ENCODE assay signal across 15 cellular contexts in genomic region chr15:100898661-100899462, GRCh38. TPM values are rescaled to one million over a fixed set of nuclear protein-coding genes. Genes with fewer than 3 reads are reported as not detected.
A peak's percentile ranks its signal among the peaks of the same experiment; 100 is the strongest.
DNase-seq lines count a peak whose midpoint lies in the region; ATAC-seq and TF ChIP-seq lines count a peak whose summit lies in the region.
"Had no signal": no experiment of that assay in that cellular context is flagged by ENCODE, and none has a peak within 500 bp of the region (broad histone marks: within the 10 kb centered on the region; RNA-seq: fewer than 3 reads in every experiment).

No MANE protein-coding gene starts in this region.

- H3K4me3 ChIP-seq in HEK293 (ENCODE audit: low read depth, low read length) (no peak overlapping the region), thoracic aorta (peak overlapping the region; percentile 6)

- no peaks in the 10 kb centered on the region for H3K9me3 ChIP-seq in HEK293 (ENCODE audit: control insufficient read depth, insufficient read depth, low read depth, low read length)
- no peaks in the 10 kb centered on the region for H3K9me3 ChIP-seq in thoracic aorta
- H3K9me3 ChIP-seq: SK-N-SH had no signal

- no peaks in the 10 kb centered on the region for H3K4me1 ChIP-seq in HEK293 (ENCODE audit: control insufficient read depth, insufficient read depth, low read length)
- H3K4me1 ChIP-seq in thoracic aorta (ENCODE audit: control insufficient read depth in 1 of 2, low read depth in 2 of 2): peaks cover 12 to 35% of the 10 kb centered on the region in 2 donors

- H3K4me3 Mint-ChIP-seq in WTC11: no peak overlapping the region
- H3K4me3 Mint-ChIP-seq: CD8-positive, alpha-beta memory T cell had no signal

- H3K27me3 Mint-ChIP-seq in WTC11 (ENCODE audit: low read depth): no peaks in the 10 kb centered on the region

- ATAC-seq in WTC11 (no peak), thoracic aorta (ENCODE audit: insufficient number of reproducible peaks, low FRiP score, low read depth) (no peak), GM18511 (IDR thresholded peaks at IDR 0.05; ENCODE audit: unreplicated experiment) (no peak)
- ATAC-seq: Right ventricle myocardium inferior had no signal

- peaks cover 1% of the 10 kb centered on the region; the same call in 1 of the 2 replicates for H3K9me3 Mint-ChIP-seq in WTC11
- H3K9me3 Mint-ChIP-seq: CD8-positive, alpha-beta memory T cell had no signal

- POLR2A ChIA-PET in HEK293 (lab: Yijun Ruan, JAX) (no interaction called here), WTC11 (lab: Charles Lee) (no interaction called here)

- peak overlapping the region; percentile 27; the same call in 1 of the 2 replicates for H3K27ac Mint-ChIP-seq in WTC11
- H3K27ac Mint-ChIP-seq: CD8-positive, alpha-beta memory T cell had no signal

- TF ChIP-seq CTCF in HEK293 (tag by site-specific recombination; IDR thresholded peaks at IDR 0.05) (no peak), WTC11 (IDR thresholded peaks at IDR 0.05) (no peak), thoracic aorta (IDR thresholded peaks at IDR 0.05) (no peak)

- no peaks in the 10 kb centered on the region for H3K36me3 Mint-ChIP-seq in WTC11
- H3K36me3 Mint-ChIP-seq: CD8-positive, alpha-beta memory T cell had no signal

- CTCF ChIA-PET in HEK293 (lab: Yijun Ruan, JAX): no interaction called here
- CTCF ChIA-PET in WTC11 (lab: Charles Lee): interaction anchor here (1.4 to 2.9 kb wide), 3 partner anchors 26 to 110 kb away, joined by 3 to 10 read pairs (median 4); no protein-coding TSS in a partner anchor

- H3K27ac ChIP-seq in HEK293 (ENCODE audit: extremely low read depth, low read depth, low read length) (no peak overlapping the region), thoracic aorta (no peak overlapping the region)

- no peaks in the 10 kb centered on the region for H3K27me3 ChIP-seq in thoracic aorta (replicated peaks; ENCODE audit: insufficient read depth)

- peaks cover 7% of the 10 kb centered on the region; the same call in 1 of the 2 replicates for H3K4me1 Mint-ChIP-seq in WTC11
- H3K4me1 Mint-ChIP-seq: CD8-positive, alpha-beta memory T cell had no signal

- peaks cover 0 to 58% of the 10 kb centered on the region in 2 experiments; a peak in 1 of 3 replicates for H3K36me3 ChIP-seq in HEK293 (ENCODE audit: control insufficient read depth in 2 of 2, insufficient read depth in 1 of 2, low read length in 2 of 2)
- H3K36me3 ChIP-seq in thoracic aorta: no peaks in the 10 kb centered on the region

- no peak for DNase-seq in WTC11 (ENCODE audit: low spot score)
- DNase-seq in mesenteric fat pad (ENCODE audit: low spot score): peak; percentile 45
- DNase-seq in thoracic aorta (ENCODE audit: low spot score): no peak
- DNase-seq in kidney glomerular epithelial cell (lab: John Stamatoyannopoulos, UW): no peak
- no peak for DNase-seq in kidney tubule cell (ENCODE audit: low spot score)
- no peak for DNase-seq in NCI-H2196 treated with DMSO at 0.1 percent for 48 hours (lab: John Stamatoyannopoulos, UW; ENCODE audit: unreplicated experiment)
- DNase-seq: CD8-positive, alpha-beta memory T cell; DMS 273 treated with DMSO at 0.1 percent for 48 hours; EL; NCI-H2107; NCI-H345; SK-N-SH had no signal

TF ChIP-seq in HEK293, 187 proteins besides CTCF, POLR2A, EP300 and RAD21:
- TF ChIP-seq ZNF624 (tag by site-specific recombination; IDR thresholded peaks at IDR 0.05): no peak
- no peak for TF ChIP-seq ZNF549 (tag by site-specific recombination; IDR thresholded peaks at IDR 0.05)
- TF ChIP-seq HIC1 (tag by site-specific recombination; IDR thresholded peaks at IDR 0.05): no peak
- TF ChIP-seq ZNF132 (tag by site-specific recombination; IDR thresholded peaks at IDR 0.05; ENCODE audit: borderline replicate concordance): no peak
- TF ChIP-seq ZNF658 (tag by site-specific recombination; IDR thresholded peaks at IDR 0.05): no peak
- no peak for TF ChIP-seq ZNF26 (tag by site-specific recombination; IDR thresholded peaks at IDR 0.05)
- 0 out of 2 replicates have a peak, but pooled peaks have one; percentile 15 for TF ChIP-seq SP7 (tag by site-specific recombination; IDR thresholded peaks at IDR 0.05)

TF ChIP-seq in WTC11, 78 proteins besides CTCF, POLR2A, EP300 and RAD21 (continues in another document):
- TF ChIP-seq ZNF219 (CRISPR knock-in tag; IDR thresholded peaks at IDR 0.05; ENCODE audit: borderline replicate concordance) (no peak), SOX15 (CRISPR knock-in tag; IDR thresholded peaks at IDR 0.05) (no peak), ZNF425 (CRISPR knock-in tag; conservative IDR thresholded peaks at IDR 0.05) (no peak), ELF4 (CRISPR knock-in tag; IDR thresholded peaks at IDR 0.05; ENCODE audit: low read depth) (no peak), EMX1 (CRISPR knock-in tag; IDR thresholded peaks at IDR 0.05) (no peak), ZNF512 (CRISPR knock-in tag; IDR thresholded peaks at IDR 0.05; ENCODE audit: borderline replicate concordance) (no peak), ETV6 (CRISPR knock-in tag; IDR thresholded peaks at IDR 0.05) (no peak), ESRRA (CRISPR knock-in tag; IDR thresholded peaks at IDR 0.05; ENCODE audit: borderline replicate concordance) (no peak)
- TF ChIP-seq, protein P1, sequence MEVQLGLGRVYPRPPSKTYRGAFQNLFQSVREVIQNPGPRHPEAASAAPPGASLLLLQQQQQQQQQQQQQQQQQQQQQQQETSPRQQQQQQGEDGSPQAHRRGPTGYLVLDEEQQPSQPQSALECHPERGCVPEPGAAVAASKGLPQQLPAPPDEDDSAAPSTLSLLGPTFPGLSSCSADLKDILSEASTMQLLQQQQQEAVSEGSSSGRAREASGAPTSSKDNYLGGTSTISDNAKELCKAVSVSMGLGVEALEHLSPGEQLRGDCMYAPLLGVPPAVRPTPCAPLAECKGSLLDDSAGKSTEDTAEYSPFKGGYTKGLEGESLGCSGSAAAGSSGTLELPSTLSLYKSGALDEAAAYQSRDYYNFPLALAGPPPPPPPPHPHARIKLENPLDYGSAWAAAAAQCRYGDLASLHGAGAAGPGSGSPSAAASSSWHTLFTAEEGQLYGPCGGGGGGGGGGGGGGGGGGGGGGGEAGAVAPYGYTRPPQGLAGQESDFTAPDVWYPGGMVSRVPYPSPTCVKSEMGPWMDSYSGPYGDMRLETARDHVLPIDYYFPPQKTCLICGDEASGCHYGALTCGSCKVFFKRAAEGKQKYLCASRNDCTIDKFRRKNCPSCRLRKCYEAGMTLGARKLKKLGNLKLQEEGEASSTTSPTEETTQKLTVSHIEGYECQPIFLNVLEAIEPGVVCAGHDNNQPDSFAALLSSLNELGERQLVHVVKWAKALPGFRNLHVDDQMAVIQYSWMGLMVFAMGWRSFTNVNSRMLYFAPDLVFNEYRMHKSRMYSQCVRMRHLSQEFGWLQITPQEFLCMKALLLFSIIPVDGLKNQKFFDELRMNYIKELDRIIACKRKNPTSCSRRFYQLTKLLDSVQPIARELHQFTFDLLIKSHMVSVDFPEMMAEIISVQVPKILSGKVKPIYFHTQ (CRISPR knock-in tag; IDR thresholded peaks at IDR 0.05): no peak
- TF ChIP-seq, protein P2, sequence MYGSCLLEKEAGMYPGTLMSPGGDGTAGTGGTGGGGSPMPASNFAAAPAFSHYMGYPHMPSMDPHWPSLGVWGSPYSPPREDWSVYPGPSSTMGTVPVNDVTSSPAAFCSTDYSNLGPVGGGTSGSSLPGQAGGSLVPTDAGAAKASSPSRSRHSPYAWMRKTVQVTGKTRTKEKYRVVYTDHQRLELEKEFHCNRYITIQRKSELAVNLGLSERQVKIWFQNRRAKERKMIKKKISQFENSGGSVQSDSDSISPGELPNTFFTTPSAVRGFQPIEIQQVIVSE (CRISPR knock-in tag; IDR thresholded peaks at IDR 0.05; ENCODE audit: borderline replicate concordance): no peak

RNA-seq across cellular contexts. Expression of gene ALDH1A3, which starts 19.2 kb away (rescaled TPM):
- total RNA-seq in WTC11 (2021) (9.9 to 14.0 TPM (median 10.7 TPM) in 3 replicates), mesenteric fat pad (194 TPM), thoracic aorta (10 to 100 TPM in 1 of 2 donors, 1 to 10 TPM in 1; 3.2 to 21.8 TPM)
- total RNA-seq: CD8-positive, alpha-beta memory T cell had no signal

RNA-seq across cellular contexts. Expression of gene LRRK1, which starts 20.3 kb away (rescaled TPM):
- total RNA-seq in WTC11 (2021) (5.9 to 7.6 TPM (median 6.3 TPM) in 3 replicates), mesenteric fat pad (23.5 TPM), thoracic aorta (10 to 100 TPM; 17.2 to 47.1 TPM)
